Comparison of ENCODE assay signal across 11 cellular contexts in genomic region chrX:33211356-33212254, GRCh38. TPM values are rescaled to one million over a fixed set of nuclear protein-coding genes. Genes with fewer than 3 reads are reported as not detected.
DNase-seq lines count a peak whose midpoint lies in the region; ATAC-seq and TF ChIP-seq lines count a peak whose summit lies in the region.
"Had no signal": no experiment of that assay in that cellular context is flagged by ENCODE, and none has a peak within 500 bp of the region (broad histone marks: within the 10 kb centered on the region; RNA-seq: fewer than 3 reads in every experiment).

DMD (minus strand) TSS chrX:33211549; CDS start chrX:33211312, 237 bp downstream.

- H3K36me3 ChIP-seq in sigmoid colon = no peaks in the 10 kb centered on the region

- H3K36me3 Mint-ChIP-seq in H9 (ENCODE audit: insufficient read depth in 1 of 3, low read depth in 3 of 3) = no peaks in the 10 kb centered on the region
- no peaks in the 10 kb centered on the region for H3K36me3 Mint-ChIP-seq in activated T-cell treated with anti-CD3 and anti-CD28 coated beads, Interleukin-2, amount 50 U/mL, for 24 hours (ENCODE audit: low read depth)
- no peaks in the 10 kb centered on the region for H3K36me3 Mint-ChIP-seq in activated naive CD4-positive, alpha-beta T cell treated with anti-CD3 and anti-CD28 coated beads for 36 hours (ENCODE audit: low read depth)
- H3K36me3 Mint-ChIP-seq: natural killer cell treated with Interleukin-12 subunit alpha and Interleukin-12 subunit beta and Interleukin-15 and Interleukin-18, amount 100 ng/mL, for 72 hours had no signal

- no peak within 1 kb of the TSS for H2BK120ac ChIP-seq in H9 (ENCODE audit: low read depth, low read length, poor library complexity, severe bottlenecking)

- CTCF ChIA-PET in activated naive CD4-positive, alpha-beta T cell treated with anti-CD3 and anti-CD28 coated beads for 36 hours (lab: Charles Lee) = no interaction called here

- peaks cover 0 to 5% of the 10 kb centered on the region in 2 experiments; a peak in 2 of 4 replicates for H3K4me1 Mint-ChIP-seq in H9
- H3K4me1 Mint-ChIP-seq in activated T-cell treated with anti-CD3 and anti-CD28 coated beads, Interleukin-2, amount 50 U/mL, for 24 hours (ENCODE audit: low read depth) = no peaks in the 10 kb centered on the region
- no peaks in the 10 kb centered on the region for H3K4me1 Mint-ChIP-seq in activated naive CD4-positive, alpha-beta T cell treated with anti-CD3 and anti-CD28 coated beads for 36 hours (ENCODE audit: low read depth)

- H4K91ac ChIP-seq in H9 (ENCODE audit: insufficient read length, low read depth, low read length) = no peak within 1 kb of the TSS

- ATAC-seq in GM19035 (IDR thresholded peaks at IDR 0.05; ENCODE audit: unreplicated experiment) = no peak
- ATAC-seq: natural killer cell treated with Interleukin-12 subunit alpha and Interleukin-12 subunit beta and Interleukin-15 and Interleukin-18, amount 100 ng/mL, for 72 hours had no signal

- no peak within 1 kb of the TSS for H3K56ac ChIP-seq in H9 (ENCODE audit: insufficient read length, low read depth, low read length)

- H2BK5ac ChIP-seq in H9 (ENCODE audit: insufficient read length, low read length) = no peak within 1 kb of the TSS

- H3K23ac ChIP-seq in H9 (ENCODE audit: insufficient read length, low read depth, low read length) = no peak within 1 kb of the TSS

- peak in 1 of 2 donors; percentile 44 for TF ChIP-seq POLR2A in sigmoid colon (IDR thresholded peaks at IDR 0.05)

- no peak within 1 kb of the TSS for H3K4me3 Mint-ChIP-seq in H9
- H3K4me3 Mint-ChIP-seq in activated T-cell treated with anti-CD3 and anti-CD28 coated beads, Interleukin-2, amount 50 U/mL, for 24 hours = no peak within 1 kb of the TSS
- H3K4me3 Mint-ChIP-seq in activated naive CD4-positive, alpha-beta T cell treated with anti-CD3 and anti-CD28 coated beads for 36 hours = no peak within 1 kb of the TSS
- H3K4me3 Mint-ChIP-seq: natural killer cell treated with Interleukin-12 subunit alpha and Interleukin-12 subunit beta and Interleukin-15 and Interleukin-18, amount 100 ng/mL, for 72 hours had no signal

- no peak within 1 kb of the TSS for H4K5ac ChIP-seq in H9 (ENCODE audit: insufficient read length, low read depth, low read length)

- no peak within 1 kb of the TSS for H2BK12ac ChIP-seq in H9 (ENCODE audit: insufficient read length, low read depth, low read length)

- no peaks in the 10 kb centered on the region for H3K27me3 ChIP-seq in H9 (ENCODE audit: insufficient read depth, low read length)
- H3K27me3 ChIP-seq in layer of hippocampus (ENCODE audit: control insufficient read depth, insufficient read depth, low read length) = no peaks in the 10 kb centered on the region
- no peaks in the 10 kb centered on the region for H3K27me3 ChIP-seq in sigmoid colon

- H3K9ac ChIP-seq in H9 (ENCODE audit: extremely low read depth, insufficient read length, low read length) = no peak within 1 kb of the TSS

- H3K79me1 ChIP-seq in H9 (ENCODE audit: insufficient read depth, low read depth, low read length, poor library complexity, severe bottlenecking) = no peaks in the 10 kb centered on the region

- H3K9me3 ChIP-seq in H9 (ENCODE audit: control insufficient read depth, low read depth, low read length) = no peaks in the 10 kb centered on the region
- H3K9me3 ChIP-seq in sigmoid colon = no peaks in the 10 kb centered on the region

- no peak within 1 kb of the TSS for H3K4me2 ChIP-seq in H9 (ENCODE audit: insufficient read depth, insufficient read length, low read length)

- H3K14ac ChIP-seq in H9 (ENCODE audit: insufficient read depth, low read length) = no peak within 1 kb of the TSS

- no peak within 1 kb of the TSS for H2BK15ac ChIP-seq in H9 (ENCODE audit: low read depth, low read length)

- no peaks in the 10 kb centered on the region for H3K23me2 ChIP-seq in H9 (ENCODE audit: insufficient read length, low read depth, low read length, poor library complexity, severe bottlenecking)

- H3K27ac ChIP-seq in H9 (ENCODE audit: insufficient read length, low read depth, low read length) (no peak within 1 kb of the TSS), caudate nucleus (ENCODE audit: low read depth, low read length) (peak within 1 kb of the TSS; percentile 18), layer of hippocampus (ENCODE audit: low read depth, low read length) (peak within 1 kb of the TSS; percentile 16), sigmoid colon (peak within 1 kb of the TSS; percentile 70 to 82 (median 78))

- H2AFZ ChIP-seq in H9 (ENCODE audit: low read length) = no peak within 1 kb of the TSS

- peak in 2 of 4 donors; percentile 32 to 59 for TF ChIP-seq EP300 in sigmoid colon (IDR thresholded peaks at IDR 0.05)

- no peak within 1 kb of the TSS for H3K18ac ChIP-seq in H9 (ENCODE audit: insufficient read length, low read depth, low read length)

- no peaks in the 10 kb centered on the region for H3K4me1 ChIP-seq in H9 (ENCODE audit: insufficient read depth, low read length)
- peaks cover 0 to 13% (median 3%) of the 10 kb centered on the region in 4 donors for H3K4me1 ChIP-seq in sigmoid colon

- H3K4me3 ChIP-seq in sigmoid colon = peak within 1 kb of the TSS; percentile 28 to 50 (median 43)

- no peak for TF ChIP-seq CTCF in H9 (conservative IDR thresholded peaks at IDR 0.05)
- no peak for TF ChIP-seq CTCF in sigmoid colon (IDR thresholded peaks at IDR 0.05)

- no peak within 1 kb of the TSS for H2BK20ac ChIP-seq in H9 (ENCODE audit: low read depth, low read length, poor library complexity, severe bottlenecking)

- no peaks in the 10 kb centered on the region for H4K20me1 ChIP-seq in H9 (ENCODE audit: control insufficient read depth, insufficient read depth, insufficient read length)

- no peaks in the 10 kb centered on the region for H3K9me3 Mint-ChIP-seq in H9
- no peaks in the 10 kb centered on the region for H3K9me3 Mint-ChIP-seq in activated T-cell treated with anti-CD3 and anti-CD28 coated beads, Interleukin-2, amount 50 U/mL, for 24 hours
- peaks cover 1% of the 10 kb centered on the region for H3K9me3 Mint-ChIP-seq in activated naive CD4-positive, alpha-beta T cell treated with anti-CD3 and anti-CD28 coated beads for 36 hours

- H2AK5ac ChIP-seq in H9 (ENCODE audit: insufficient read length, low read length) = no peak within 1 kb of the TSS

- no peaks in the 10 kb centered on the region for H3K79me2 ChIP-seq in H9 (ENCODE audit: insufficient read depth, low read length)

- intact Hi-C loops in sigmoid colon (cut with DNase I) = loop anchor here (5.0 to 10.0 kb wide), 2 partner anchors 123 to 179 kb away; no protein-coding TSS in a partner anchor
- intact Hi-C loops in activated naive CD4-positive, alpha-beta T cell treated with anti-CD3 and anti-CD28 coated beads for 36 hours (cut with micrococcal nuclease) = no loop called here

- DNase-seq in H9 (peak; percentile 31), caudate nucleus (lab: John Stamatoyannopoulos, UW) (peak in 44 of 61 donors; percentile 0 to 58 (median 4)), sigmoid colon (peak; percentile 87), NCI-H524 treated with DMSO at 0.1 percent for 48 hours (lab: John Stamatoyannopoulos, UW) (no peak)
- no peak for DNase-seq in activated T-cell treated with anti-CD3 and anti-CD28 coated beads, Interleukin-2, amount 50 U/mL, for 24 hours
- no peak for DNase-seq in activated naive CD4-positive, alpha-beta T cell treated with anti-CD3 and anti-CD28 coated beads for 36 hours
- DNase-seq: activated T-cell treated with anti-CD3 and anti-CD28 coated beads, Interleukin-2, amount 50 U/mL, for 48 hours; GF-D8 had no signal

- H4K8ac ChIP-seq in H9 (replicated peaks; ENCODE audit: insufficient read length, low read depth, low read length) = no peak within 1 kb of the TSS

- H3K27ac Mint-ChIP-seq in H9 = 0 out of 7 replicates have a peak within 1 kb of the TSS, but pooled peaks of 1 of the 3 experiments have one; percentile 20
- H3K27ac Mint-ChIP-seq in activated T-cell treated with anti-CD3 and anti-CD28 coated beads, Interleukin-2, amount 50 U/mL, for 24 hours = no peak within 1 kb of the TSS
- H3K27ac Mint-ChIP-seq in activated naive CD4-positive, alpha-beta T cell treated with anti-CD3 and anti-CD28 coated beads for 36 hours = no peak within 1 kb of the TSS
- H3K27ac Mint-ChIP-seq: natural killer cell treated with Interleukin-12 subunit alpha and Interleukin-12 subunit beta and Interleukin-15 and Interleukin-18, amount 100 ng/mL, for 72 hours had no signal

- WGBS in H9 (ENCODE audit: extremely low coverage, insufficient read length, low lambda C conversion rate) = no CpG with 5 or more reads among the region's 6 CpGs
- 39 to 43% methylated on average over 6 of the region's 6 CpGs for WGBS in sigmoid colon, 2 donors

- H3T11ph ChIP-seq in H9 (ENCODE audit: low read length) = no peak within 1 kb of the TSS

- H3K27me3 Mint-ChIP-seq in H9 (ENCODE audit: low read depth) = no peaks in the 10 kb centered on the region
- peaks cover 21% of the 10 kb centered on the region for H3K27me3 Mint-ChIP-seq in activated T-cell treated with anti-CD3 and anti-CD28 coated beads, Interleukin-2, amount 50 U/mL, for 24 hours
- H3K27me3 Mint-ChIP-seq in activated naive CD4-positive, alpha-beta T cell treated with anti-CD3 and anti-CD28 coated beads for 36 hours (ENCODE audit: low read depth) = no peaks in the 10 kb centered on the region
- H3K27me3 Mint-ChIP-seq: natural killer cell treated with Interleukin-12 subunit alpha and Interleukin-12 subunit beta and Interleukin-15 and Interleukin-18, amount 100 ng/mL, for 72 hours had no signal

- no peak within 1 kb of the TSS for H3K4ac ChIP-seq in H9 (ENCODE audit: low read depth, low read length)

RNA-seq across cellular contexts. Expression of gene DMD, which starts in this region (rescaled TPM):
- total RNA-seq in H9 (2021) (3.8 and 4.3 TPM in 2 replicates), sigmoid colon (100 to 1,000 TPM; 183 to 260 (median 216) TPM)
- 1 to 10 TPM; 2.5 to 5.5 (median 3.0) TPM for polyA plus RNA-seq in sigmoid colon
- under 1 TPM; 0.14 to 0.37 TPM for total RNA-seq in activated naive CD4-positive, alpha-beta T cell treated with anti-CD3 and anti-CD28 coated beads for 36 hours

Comparison
In these comparisons a context has a peak if more than half of its experiments do, and no peak if none do; other contexts are left out.
1. RNA of gene DMD (total RNA-seq): 183 to 260 TPM in sigmoid colon; 3.8 to 4.3 TPM in H9 and 0.14 to 0.37 TPM in activated naive CD4-positive, alpha-beta T cell treated with anti-CD3 and anti-CD28 coated beads for 36 hours; every median in the first group is over 10 times any median in the second.
2. DNase-seq: peak in H9 (single experiment), caudate nucleus (44 of 61) and sigmoid colon (single experiment); none in NCI-H524 treated with DMSO at 0.1 percent for 48 hours (single experiment), activated T-cell treated with anti-CD3 and anti-CD28 coated beads, Interleukin-2, amount 50 U/mL, for 24 hours (single experiment) and activated naive CD4-positive, alpha-beta T cell treated with anti-CD3 and anti-CD28 coated beads for 36 hours (single experiment).